ENCODE assay signal across 28 cellular contexts in the genomic region with DNA sequence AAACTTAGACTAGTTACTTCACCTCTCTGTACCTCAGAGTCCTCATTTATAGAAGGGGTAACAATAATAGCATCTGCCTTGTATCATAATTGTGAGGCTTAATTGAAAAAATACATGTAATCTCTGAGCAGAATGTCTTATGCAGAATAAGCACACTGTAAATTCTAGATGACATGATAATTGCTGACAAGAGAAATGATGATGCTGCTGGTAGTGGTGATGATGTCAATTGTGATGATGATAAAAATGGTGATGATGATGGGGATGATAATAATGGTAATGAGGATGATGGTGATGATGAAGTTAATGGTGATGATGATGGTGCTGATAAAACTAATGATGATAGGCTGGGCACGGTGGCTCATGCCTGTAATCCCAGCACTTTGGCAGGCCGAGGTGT.
"Had no signal": no experiment of that assay in that cellular context is flagged by ENCODE, and none has a peak within 500 bp of the region (broad histone marks: within the 10 kb centered on the region; RNA-seq: fewer than 3 reads in every experiment).

No MANE protein-coding gene starts in this region.

- H3K4me1 ChIP-seq: colonic mucosa, esophagus muscularis mucosa, esophagus squamous epithelium, foreskin keratinocyte, gastrocnemius medialis, gastroesophageal sphincter, heart left ventricle, heart right ventricle had no signal

- H3K4me3 ChIP-seq: colonic mucosa, coronary artery, dorsolateral prefrontal cortex, esophagus muscularis mucosa, esophagus squamous epithelium, gastrocnemius medialis, gastroesophageal sphincter, heart left ventricle, heart right ventricle had no signal

- ATAC-seq: effector memory CD8-positive, alpha-beta T cell; esophagus mucosa; foreskin keratinocyte; gastrocnemius medialis; gastroesophageal sphincter; heart left ventricle; heart right ventricle had no signal

- FAIRE-seq: colon, endometrium, endothelial cell of umbilical vein, frontal cortex had no signal

- H3K36me3 ChIP-seq: colonic mucosa, esophagus muscularis mucosa, esophagus squamous epithelium, gastrocnemius medialis, gastroesophageal sphincter, heart left ventricle, heart right ventricle had no signal

- H3K9me3 ChIP-seq: colonic mucosa, gastrocnemius medialis had no signal

- DNase-seq: colonic mucosa; cortex of kidney; dermis blood vessel endothelial cell; dorsolateral prefrontal cortex; effector CD4-positive, alpha-beta T cell; effector CD8-positive, alpha-beta T cell; effector memory CD4-positive, alpha-beta T cell; effector memory CD8-positive, alpha-beta T cell; endodermal cell; erythroblast; esophagus squamous epithelium; foreskin fibroblast; foreskin keratinocyte; foreskin melanocyte; gastrocnemius medialis; glutamatergic neuron; head of caudate nucleus; heart left ventricle; heart right ventricle had no signal

- H3K27ac ChIP-seq: colonic mucosa, coronary artery, dorsolateral prefrontal cortex, epithelial cell of prostate, esophagus muscularis mucosa, esophagus squamous epithelium, foreskin keratinocyte, gastrocnemius medialis, gastroesophageal sphincter, heart left ventricle, heart right ventricle had no signal

- H3K27me3 ChIP-seq: colonic mucosa, esophagus squamous epithelium, foreskin keratinocyte, gastrocnemius medialis, gastroesophageal sphincter had no signal
